ENCODE assay signal across 1 cellular context in genomic region chr20:47810686-47811347, GRCh38.
TF ChIP-seq lines count a peak whose summit lies in the region.

No MANE protein-coding gene starts in this region.

TF ChIP-seq in GM23338, 12 proteins besides CTCF, POLR2A, EP300 and RAD21 (continued from another document):
- TF ChIP-seq, protein P1, sequence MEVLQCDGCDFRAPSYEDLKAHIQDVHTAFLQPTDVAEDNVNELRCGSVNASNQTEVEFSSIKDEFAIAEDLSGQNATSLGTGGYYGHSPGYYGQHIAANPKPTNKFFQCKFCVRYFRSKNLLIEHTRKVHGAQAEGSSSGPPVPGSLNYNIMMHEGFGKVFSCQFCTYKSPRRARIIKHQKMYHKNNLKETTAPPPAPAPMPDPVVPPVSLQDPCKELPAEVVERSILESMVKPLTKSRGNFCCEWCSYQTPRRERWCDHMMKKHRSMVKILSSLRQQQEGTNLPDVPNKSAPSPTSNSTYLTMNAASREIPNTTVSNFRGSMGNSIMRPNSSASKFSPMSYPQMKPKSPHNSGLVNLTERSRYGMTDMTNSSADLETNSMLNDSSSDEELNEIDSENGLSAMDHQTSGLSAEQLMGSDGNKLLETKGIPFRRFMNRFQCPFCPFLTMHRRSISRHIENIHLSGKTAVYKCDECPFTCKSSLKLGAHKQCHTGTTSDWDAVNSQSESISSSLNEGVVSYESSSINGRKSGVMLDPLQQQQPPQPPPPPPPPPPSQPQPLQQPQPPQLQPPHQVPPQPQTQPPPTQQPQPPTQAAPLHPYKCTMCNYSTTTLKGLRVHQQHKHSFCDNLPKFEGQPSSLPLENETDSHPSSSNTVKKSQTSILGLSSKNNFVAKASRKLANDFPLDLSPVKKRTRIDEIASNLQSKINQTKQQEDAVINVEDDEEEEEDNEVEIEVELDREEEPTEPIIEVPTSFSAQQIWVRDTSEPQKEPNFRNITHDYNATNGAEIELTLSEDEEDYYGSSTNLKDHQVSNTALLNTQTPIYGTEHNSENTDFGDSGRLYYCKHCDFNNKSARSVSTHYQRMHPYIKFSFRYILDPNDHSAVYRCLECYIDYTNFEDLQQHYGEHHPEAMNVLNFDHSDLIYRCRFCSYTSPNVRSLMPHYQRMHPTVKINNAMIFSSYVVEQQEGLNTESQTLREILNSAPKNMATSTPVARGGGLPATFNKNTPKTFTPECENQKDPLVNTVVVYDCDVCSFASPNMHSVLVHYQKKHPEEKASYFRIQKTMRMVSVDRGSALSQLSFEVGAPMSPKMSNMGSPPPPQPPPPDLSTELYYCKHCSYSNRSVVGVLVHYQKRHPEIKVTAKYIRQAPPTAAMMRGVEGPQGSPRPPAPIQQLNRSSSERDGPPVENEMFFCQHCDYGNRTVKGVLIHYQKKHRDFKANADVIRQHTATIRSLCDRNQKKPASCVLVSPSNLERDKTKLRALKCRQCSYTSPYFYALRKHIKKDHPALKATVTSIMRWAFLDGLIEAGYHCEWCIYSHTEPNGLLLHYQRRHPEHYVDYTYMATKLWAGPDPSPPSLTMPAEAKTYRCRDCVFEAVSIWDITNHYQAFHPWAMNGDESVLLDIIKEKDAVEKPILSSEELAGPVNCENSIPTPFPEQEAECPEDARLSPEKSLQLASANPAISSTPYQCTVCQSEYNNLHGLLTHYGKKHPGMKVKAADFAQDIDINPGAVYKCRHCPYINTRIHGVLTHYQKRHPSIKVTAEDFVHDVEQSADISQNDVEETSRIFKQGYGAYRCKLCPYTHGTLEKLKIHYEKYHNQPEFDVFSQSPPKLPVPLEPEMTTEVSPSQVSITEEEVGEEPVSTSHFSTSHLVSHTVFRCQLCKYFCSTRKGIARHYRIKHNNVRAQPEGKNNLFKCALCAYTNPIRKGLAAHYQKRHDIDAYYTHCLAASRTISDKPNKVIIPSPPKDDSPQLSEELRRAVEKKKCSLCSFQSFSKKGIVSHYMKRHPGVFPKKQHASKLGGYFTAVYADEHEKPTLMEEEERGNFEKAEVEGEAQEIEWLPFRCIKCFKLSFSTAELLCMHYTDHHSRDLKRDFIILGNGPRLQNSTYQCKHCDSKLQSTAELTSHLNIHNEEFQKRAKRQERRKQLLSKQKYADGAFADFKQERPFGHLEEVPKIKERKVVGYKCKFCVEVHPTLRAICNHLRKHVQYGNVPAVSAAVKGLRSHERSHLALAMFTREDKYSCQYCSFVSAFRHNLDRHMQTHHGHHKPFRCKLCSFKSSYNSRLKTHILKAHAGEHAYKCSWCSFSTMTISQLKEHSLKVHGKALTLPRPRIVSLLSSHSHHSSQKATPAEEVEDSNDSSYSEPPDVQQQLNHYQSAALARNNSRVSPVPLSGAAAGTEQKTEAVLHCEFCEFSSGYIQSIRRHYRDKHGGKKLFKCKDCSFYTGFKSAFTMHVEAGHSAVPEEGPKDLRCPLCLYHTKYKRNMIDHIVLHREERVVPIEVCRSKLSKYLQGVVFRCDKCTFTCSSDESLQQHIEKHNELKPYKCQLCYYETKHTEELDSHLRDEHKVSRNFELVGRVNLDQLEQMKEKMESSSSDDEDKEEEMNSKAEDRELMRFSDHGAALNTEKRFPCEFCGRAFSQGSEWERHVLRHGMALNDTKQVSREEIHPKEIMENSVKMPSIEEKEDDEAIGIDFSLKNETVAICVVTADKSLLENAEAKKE (CRISPR knock-in tag; IDR thresholded peaks at IDR 0.05), result no peak
- TF ChIP-seq ZNF331 (CRISPR knock-in tag; IDR thresholded peaks at IDR 0.05; ENCODE audit: low read depth) (no peak), CREB1 (CRISPR knock-in tag; IDR thresholded peaks at IDR 0.05; ENCODE audit: low read depth) (no peak), EZH2phosphoT487 (IDR thresholded peaks at IDR 0.05; ENCODE audit: unreplicated experiment) (no peak), POLR2AphosphoS5 (IDR thresholded peaks at IDR 0.05; ENCODE audit: low read depth) (no peak), NANOG (IDR thresholded peaks at IDR 0.05; ENCODE audit: borderline replicate concordance) (no peak), EZH2 (IDR thresholded peaks at IDR 0.05; ENCODE audit: low read depth, unreplicated experiment) (no peak)
